Comparison of ENCODE assay signal across 8 cellular contexts in genomic region chr6:7108964-7109836, GRCh38. TPM values are rescaled to one million over a fixed set of nuclear protein-coding genes. Genes with fewer than 3 reads are reported as not detected.
DNase-seq lines count a peak whose midpoint lies in the region; ATAC-seq and TF ChIP-seq lines count a peak whose summit lies in the region.

No MANE protein-coding gene starts in this region.

- WGBS in stomach, 5 donors, result 0 to 3% (median 1%) methylated on average over 18 to 86 of the region's 86 CpGs

- H3K36me3 ChIP-seq in stomach, result no peaks in the 10 kb centered on the region

- peak overlapping the region; percentile 96 to 98 (median 97) for H3K27ac ChIP-seq in stomach

- CTCF ChIA-PET in activated CD8-positive, alpha-beta T cell treated with anti-CD3 and anti-CD28 coated beads for 36 hours (lab: Charles Lee), result interaction anchor here (1.0 to 2.3 kb wide), 5 partner anchors 19 to 480 kb away, joined by 3 to 8 read pairs (median 3); no protein-coding TSS in a partner anchor

- no peaks in the 10 kb centered on the region for H3K27me3 ChIP-seq in stomach

- peaks cover 6% of the 10 kb centered on the region for H3K36me3 Mint-ChIP-seq in activated CD8-positive, alpha-beta T cell treated with anti-CD3 and anti-CD28 coated beads for 36 hours (ENCODE audit: low read depth)
- no peaks in the 10 kb centered on the region for H3K36me3 Mint-ChIP-seq in endothelial cell (ENCODE audit: low read depth, unreplicated experiment)
- no peaks in the 10 kb centered on the region for H3K36me3 Mint-ChIP-seq in mesothelial cell of epicardium

- H3K4me3 ChIP-seq in stomach, result peak overlapping the region; percentile 79 to 99 (median 90)

- DNase-seq in NCI-H510A treated with DMSO at 0.1 percent for 48 hours (lab: John Stamatoyannopoulos, UW) (peak; percentile 42), NCI-H510A (lab: John Stamatoyannopoulos, UW) (no peak), NCI-H2227 treated with DMSO at 0.1 percent for 48 hours (lab: John Stamatoyannopoulos, UW) (peak; percentile 29), endothelial cell (ENCODE audit: low spot score) (peak; percentile 48), mesothelial cell of epicardium (ENCODE audit: low spot score in 2 of 2, unreplicated experiment in 2 of 2) (peak in 1 of 2 experiments; percentile 57), stomach (peak; percentile 57)
- peak; percentile 61 for DNase-seq in activated CD8-positive, alpha-beta T cell treated with anti-CD3 and anti-CD28 coated beads for 36 hours

- no peaks in the 10 kb centered on the region for H3K9me3 Mint-ChIP-seq in activated CD8-positive, alpha-beta T cell treated with anti-CD3 and anti-CD28 coated beads for 36 hours
- H3K9me3 Mint-ChIP-seq in endothelial cell (ENCODE audit: unreplicated experiment) (no peaks in the 10 kb centered on the region), mesothelial cell of epicardium (no peaks in the 10 kb centered on the region)

- H3K27me3 Mint-ChIP-seq in activated CD8-positive, alpha-beta T cell treated with anti-CD3 and anti-CD28 coated beads for 36 hours, result no peaks in the 10 kb centered on the region
- H3K27me3 Mint-ChIP-seq in endothelial cell (ENCODE audit: unreplicated experiment) (peaks cover 7% of the 10 kb centered on the region), mesothelial cell of epicardium (ENCODE audit: low read depth) (no peaks in the 10 kb centered on the region)

- TF ChIP-seq CTCF in activated CD8-positive, alpha-beta T cell treated with anti-CD3 and anti-CD28 coated beads for 36 hours (IDR thresholded peaks at IDR 0.05), result no peak
- TF ChIP-seq CTCF in endothelial cell (IDR thresholded peaks at IDR 0.05; ENCODE audit: unreplicated experiment) (no peak), mesothelial cell of epicardium (IDR thresholded peaks at IDR 0.05; ENCODE audit: unreplicated experiment) (no peak), stomach (IDR thresholded peaks at IDR 0.05) (no peak)

- H3K4me1 ChIP-seq in stomach, result peaks cover 25 to 65% (median 55%) of the 10 kb centered on the region in 4 donors

- H3K4me1 Mint-ChIP-seq in activated CD8-positive, alpha-beta T cell treated with anti-CD3 and anti-CD28 coated beads for 36 hours (ENCODE audit: low read depth), result peaks cover 50% of the 10 kb centered on the region
- H3K4me1 Mint-ChIP-seq in endothelial cell (ENCODE audit: unreplicated experiment), result peaks cover 34% of the 10 kb centered on the region
- H3K4me1 Mint-ChIP-seq in mesothelial cell of epicardium, result peaks cover 50% of the 10 kb centered on the region

- H3K27ac Mint-ChIP-seq in activated CD8-positive, alpha-beta T cell treated with anti-CD3 and anti-CD28 coated beads for 36 hours, result peak overlapping the region; percentile 87
- H3K27ac Mint-ChIP-seq in endothelial cell (ENCODE audit: unreplicated experiment) (peak overlapping the region; percentile 34), mesothelial cell of epicardium (peak overlapping the region; percentile 97)

- POLR2A ChIA-PET in activated CD8-positive, alpha-beta T cell treated with anti-CD3 and anti-CD28 coated beads for 36 hours (lab: Charles Lee), result interaction anchor here (0.9 to 3.6 kb wide), 10 partner anchors 12 to 45 kb away, joined by 3 to 15 read pairs (median 6); no protein-coding TSS in a partner anchor

- no peak for TF ChIP-seq EP300 in stomach (IDR thresholded peaks at IDR 0.05)

- TF ChIP-seq POLR2A in stomach (IDR thresholded peaks at IDR 0.05), result no peak

- no peaks in the 10 kb centered on the region for H3K9me3 ChIP-seq in stomach

- no peak for ATAC-seq in activated CD8-positive, alpha-beta T cell treated with anti-CD3 and anti-CD28 coated beads for 36 hours
- no peak for ATAC-seq in HG03378 (IDR thresholded peaks at IDR 0.05; ENCODE audit: unreplicated experiment)

- intact Hi-C loops in activated CD8-positive, alpha-beta T cell treated with anti-CD3 and anti-CD28 coated beads for 36 hours (cut with micrococcal nuclease), result loop anchor here (2.0 kb wide), 1 partner anchor 28 kb away; no protein-coding TSS in a partner anchor
- intact Hi-C loops in stomach (cut with DNase I; ENCODE audit: low total_unique reads), result no loop called here

- H3K4me3 Mint-ChIP-seq in activated CD8-positive, alpha-beta T cell treated with anti-CD3 and anti-CD28 coated beads for 36 hours, result peak overlapping the region; percentile 83
- H3K4me3 Mint-ChIP-seq in endothelial cell (ENCODE audit: unreplicated experiment) (peak overlapping the region; percentile 91), mesothelial cell of epicardium (peak overlapping the region; percentile 77)

RNA-seq across cellular contexts. Expression of gene RREB1, which starts 1.4 kb away (rescaled TPM):
- 10 to 100 TPM; 18.7 to 19.7 TPM for total RNA-seq in activated CD8-positive, alpha-beta T cell treated with anti-CD3 and anti-CD28 coated beads for 36 hours
- total RNA-seq in endothelial cell (ENCODE audit: unreplicated experiment) (57.6 TPM), mesothelial cell of epicardium (55.4 to 63.0 TPM (median 57.5 TPM) in 3 replicates), stomach (100 to 1,000 TPM in 1 of 5 donors, 10 to 100 TPM in 4; 39.7 to 125 (median 61.8) TPM)
- 1 to 10 TPM; 4.0 to 8.2 (median 5.2) TPM for polyA plus RNA-seq in stomach

Comparison
In these comparisons a context has a peak if more than half of its experiments do, and no peak if none do; other contexts are left out.
1. H3K27ac Mint-ChIP-seq: peak in every context shown above with its lines; median percentile 97 in mesothelial cell of epicardium; 87 in activated CD8-positive, alpha-beta T cell treated with anti-CD3 and anti-CD28 coated beads for 36 hours; 34 in endothelial cell.